Comparison of ENCODE assay signal across 23 cellular contexts in the genomic region with DNA sequence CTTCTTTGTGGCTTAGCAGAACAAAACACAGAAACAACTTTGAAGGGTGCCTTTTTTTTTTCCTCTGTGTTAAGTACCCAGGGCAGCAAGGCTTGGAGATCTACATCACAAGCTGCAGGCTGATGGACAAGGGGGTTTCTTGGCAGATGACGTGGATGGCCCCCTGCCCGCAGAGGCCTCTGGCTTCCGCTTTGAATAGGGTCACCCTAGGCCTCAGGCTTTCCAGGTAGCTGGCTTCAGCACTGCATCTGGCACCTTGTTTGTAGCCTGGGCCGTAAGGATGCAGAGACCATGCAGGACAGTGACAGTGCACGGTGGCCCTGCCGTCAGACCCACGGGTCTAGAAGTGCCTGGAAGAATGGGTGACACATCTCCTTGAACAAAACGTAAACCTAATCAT.
DNase-seq lines count a peak whose midpoint lies in the region; ATAC-seq and TF ChIP-seq lines count a peak whose summit lies in the region.
"Had no signal": no experiment of that assay in that cellular context is flagged by ENCODE, and none has a peak within 500 bp of the region (broad histone marks: within the 10 kb centered on the region; RNA-seq: fewer than 3 reads in every experiment).

No MANE protein-coding gene starts in this region.

- no peak overlapping the region for H3K27ac ChIP-seq in GM23338 (ENCODE audit: low read depth)
- H3K27ac ChIP-seq in coronary artery: no peak overlapping the region
- H3K27ac ChIP-seq in neuronal stem cell (replicated peaks; ENCODE audit: low read length): no peak overlapping the region
- H3K27ac ChIP-seq: 22Rv1; A549; BLaER1 treated with 17β-estradiol and CSF1 and Interleukin-3, amounts not matched to agents 10 nM and 100 nM; C4-2B had no signal

- H3K18ac ChIP-seq in neuronal stem cell (ENCODE audit: low read length): peak overlapping the region; percentile 0

- peak overlapping the region; percentile 52; the same call in 1 of the 2 replicates for H2AFZ ChIP-seq in GM23338
- H2AFZ ChIP-seq in neuronal stem cell (ENCODE audit: low read length): no peak overlapping the region

- H3K9me2 ChIP-seq in GM23338 (ENCODE audit: insufficient read depth): 0 out of 2 replicates have a peak, but pooled peaks cover 3% of the 10 kb centered on the region

- H3K27me3 Mint-ChIP-seq in GM23338 (ENCODE audit: insufficient read depth, low read depth, poor library complexity): peaks cover 2% of the 10 kb centered on the region
- H3K27me3 Mint-ChIP-seq in nephron (ENCODE audit: low read depth): peaks cover 8% of the 10 kb centered on the region
- H3K27me3 Mint-ChIP-seq: B cell; CD4-positive, alpha-beta T cell had no signal

- no peak overlapping the region for H3K4ac ChIP-seq in neuronal stem cell (ENCODE audit: low read length)

- no peak for ATAC-seq in GM23338
- ATAC-seq in GM18867 (IDR thresholded peaks at IDR 0.05; ENCODE audit: unreplicated experiment): no peak
- ATAC-seq: A549; CD8-positive, alpha-beta T cell had no signal

- H3K9ac ChIP-seq in neuronal stem cell (ENCODE audit: low read depth, low read length, poor library complexity): no peak overlapping the region
- H3K9ac ChIP-seq: BLaER1 treated with 17β-estradiol and CSF1 and Interleukin-3, amounts not matched to agents 10 nM and 100 nM had no signal

- H3F3A ChIP-seq in GM23338 (replicated peaks; ENCODE audit: low read depth): no peaks in the 10 kb centered on the region

- H4K20me1 ChIP-seq in GM23338 (replicated peaks; ENCODE audit: insufficient read depth): no peaks in the 10 kb centered on the region
- H4K20me1 ChIP-seq: BLaER1 treated with 17β-estradiol and CSF1 and Interleukin-3, amounts not matched to agents 10 nM and 100 nM had no signal

- no peak overlapping the region for H2BK15ac ChIP-seq in neuronal stem cell (ENCODE audit: low read length)

- H3K14ac ChIP-seq in neuronal stem cell (ENCODE audit: low read length): no peak overlapping the region

- no peaks in the 10 kb centered on the region for H3K36me3 Mint-ChIP-seq in GM23338 (ENCODE audit: low read depth)
- H3K36me3 Mint-ChIP-seq in nephron (ENCODE audit: low read depth): no peaks in the 10 kb centered on the region
- H3K36me3 Mint-ChIP-seq: CD8-positive, alpha-beta T cell had no signal

- H3K4me3 ChIP-seq in GM23338: no peak overlapping the region
- H3K4me3 ChIP-seq in coronary artery: no peak overlapping the region
- H3K4me3 ChIP-seq in neuronal stem cell (ENCODE audit: low read length in 2 of 2): no peak overlapping the region
- H3K4me3 ChIP-seq: A549; BLaER1 treated with 17β-estradiol and CSF1 and Interleukin-3, amounts not matched to agents 10 nM and 100 nM had no signal

- H3K9me3 ChIP-seq in neuronal stem cell (replicated peaks in 1 of 2; ENCODE audit: control insufficient read depth in 2 of 2, insufficient read depth in 1 of 2, low read depth in 1 of 2, low read length in 2 of 2): no peaks in the 10 kb centered on the region
- H3K9me3 ChIP-seq: A549; BLaER1 treated with 17β-estradiol and CSF1 and Interleukin-3, amounts not matched to agents 10 nM and 100 nM; Caco-2 had no signal

- no peak for TF ChIP-seq CTCF in GM23338 (conservative IDR thresholded peaks at IDR 0.05; ENCODE audit: low read depth in 2 of 2)
- TF ChIP-seq CTCF in coronary artery (IDR thresholded peaks at IDR 0.05): no peak
- TF ChIP-seq CTCF in nephron (IDR thresholded peaks at IDR 0.05; ENCODE audit: unreplicated experiment in 3 of 3): no peak

- H3K4me1 ChIP-seq in GM23338 (ENCODE audit: insufficient read depth) (peaks cover 8% of the 10 kb centered on the region), neuronal stem cell (ENCODE audit: control insufficient read depth in 2 of 2, insufficient read depth in 1 of 2, low read depth in 1 of 2, low read length in 2 of 2) (peaks cover 0 to 5% of the 10 kb centered on the region in 2 donors)
- H3K4me1 ChIP-seq: A549, Caco-2 had no signal

- H3K4me2 ChIP-seq in GM23338: no peak overlapping the region
- H3K4me2 ChIP-seq in neuronal stem cell (ENCODE audit: insufficient read depth, low read length, poor library complexity, severe bottlenecking): no peak overlapping the region
- H3K4me2 ChIP-seq: A549; BLaER1 treated with 17β-estradiol and CSF1 and Interleukin-3, amounts not matched to agents 10 nM and 100 nM had no signal

- WGBS in neuronal stem cell (ENCODE audit: extremely low coverage in 2 of 2, insufficient read length in 2 of 2, insufficient replicate concordance in 1 of 2), 2 donors: no CpG with 5 or more reads among the region's 8 CpGs

- H3K4me3 Mint-ChIP-seq in GM23338: no peak overlapping the region
- no peak overlapping the region for H3K4me3 Mint-ChIP-seq in nephron
- H3K4me3 Mint-ChIP-seq: B cell; CD4-positive, alpha-beta T cell; CD8-positive, alpha-beta T cell had no signal

- H3K23ac ChIP-seq in neuronal stem cell (ENCODE audit: low read depth, low read length, poor library complexity): no peak overlapping the region

- no peak overlapping the region for H2BK12ac ChIP-seq in neuronal stem cell (ENCODE audit: low read length)

- H3K27me3 ChIP-seq in GM23338 (ENCODE audit: insufficient read depth) (no peaks in the 10 kb centered on the region), neuronal stem cell (ENCODE audit: control insufficient read depth in 3 of 3, insufficient read depth in 3 of 3, low read depth in 1 of 3, low read length in 3 of 3) (no peaks in the 10 kb centered on the region)
- H3K27me3 ChIP-seq: BLaER1 treated with 17β-estradiol and CSF1 and Interleukin-3, amounts not matched to agents 10 nM and 100 nM had no signal

- no peak overlapping the region for H2AK5ac ChIP-seq in neuronal stem cell (ENCODE audit: low read depth, low read length)

- H4K8ac ChIP-seq in neuronal stem cell (ENCODE audit: low read depth, low read length): no peak overlapping the region

- H4K91ac ChIP-seq in neuronal stem cell (ENCODE audit: low read depth, low read length, poor library complexity): no peak overlapping the region

- no peaks in the 10 kb centered on the region for H3K36me3 ChIP-seq in GM23338 (ENCODE audit: insufficient read depth)
- no peaks in the 10 kb centered on the region for H3K36me3 ChIP-seq in neuronal stem cell (replicated peaks in 1 of 2; ENCODE audit: control insufficient read depth in 2 of 2, insufficient read depth in 2 of 2, low read length in 2 of 2)
- H3K36me3 ChIP-seq: BLaER1 treated with 17β-estradiol and CSF1 and Interleukin-3, amounts not matched to agents 10 nM and 100 nM had no signal

- H3K79me1 ChIP-seq in neuronal stem cell (ENCODE audit: low read depth, low read length): no peaks in the 10 kb centered on the region

- no peak overlapping the region for H2BK5ac ChIP-seq in neuronal stem cell (ENCODE audit: low read length)

- no peak overlapping the region for H2BK120ac ChIP-seq in neuronal stem cell (ENCODE audit: low read depth, low read length)

- DNase-seq in GM23338 (ENCODE audit: low spot score) (no peak), coronary artery (ENCODE audit: low spot score) (peak; percentile 54), neuronal stem cell (ENCODE audit: low spot score) (no peak), MV-4-11 (lab: John Stamatoyannopoulos, UW) (no peak), DMS153 (lab: John Stamatoyannopoulos, UW) (no peak), head of caudate nucleus (no peak)
- DNase-seq: AML-193; Caco-2; Calu3; CD4-positive, alpha-beta T cell; CD8-positive, alpha-beta T cell; DMS53; DMS79; DND-41; EL; GDM1 had no signal

- H3K27ac Mint-ChIP-seq in GM23338 (no peak overlapping the region), nephron (peak overlapping the region in 2 of 3 experiments; percentile 42 to 51)
- H3K27ac Mint-ChIP-seq: B cell; CD4-positive, alpha-beta T cell; CD8-positive, alpha-beta T cell had no signal

- no peaks in the 10 kb centered on the region for H3K9me3 Mint-ChIP-seq in GM23338
- no peaks in the 10 kb centered on the region for H3K9me3 Mint-ChIP-seq in nephron
- H3K9me3 Mint-ChIP-seq: CD4-positive, alpha-beta T cell; CD8-positive, alpha-beta T cell had no signal

- H3K4me1 Mint-ChIP-seq in GM23338 (peaks cover 31% of the 10 kb centered on the region), nephron (peaks cover 24% of the 10 kb centered on the region)
- H3K4me1 Mint-ChIP-seq: B cell had no signal

- no peaks in the 10 kb centered on the region for H3K79me2 ChIP-seq in GM23338 (replicated peaks; ENCODE audit: insufficient read depth)

- intact Hi-C loops in head of caudate nucleus (cut with DNase I): no loop called here

TF ChIP-seq in GM23338, 12 proteins besides CTCF, POLR2A, EP300 and RAD21 (continues in another document):
- no peak for TF ChIP-seq ZNF114 (CRISPR knock-in tag; IDR thresholded peaks at IDR 0.05)
- TF ChIP-seq, protein P1, sequence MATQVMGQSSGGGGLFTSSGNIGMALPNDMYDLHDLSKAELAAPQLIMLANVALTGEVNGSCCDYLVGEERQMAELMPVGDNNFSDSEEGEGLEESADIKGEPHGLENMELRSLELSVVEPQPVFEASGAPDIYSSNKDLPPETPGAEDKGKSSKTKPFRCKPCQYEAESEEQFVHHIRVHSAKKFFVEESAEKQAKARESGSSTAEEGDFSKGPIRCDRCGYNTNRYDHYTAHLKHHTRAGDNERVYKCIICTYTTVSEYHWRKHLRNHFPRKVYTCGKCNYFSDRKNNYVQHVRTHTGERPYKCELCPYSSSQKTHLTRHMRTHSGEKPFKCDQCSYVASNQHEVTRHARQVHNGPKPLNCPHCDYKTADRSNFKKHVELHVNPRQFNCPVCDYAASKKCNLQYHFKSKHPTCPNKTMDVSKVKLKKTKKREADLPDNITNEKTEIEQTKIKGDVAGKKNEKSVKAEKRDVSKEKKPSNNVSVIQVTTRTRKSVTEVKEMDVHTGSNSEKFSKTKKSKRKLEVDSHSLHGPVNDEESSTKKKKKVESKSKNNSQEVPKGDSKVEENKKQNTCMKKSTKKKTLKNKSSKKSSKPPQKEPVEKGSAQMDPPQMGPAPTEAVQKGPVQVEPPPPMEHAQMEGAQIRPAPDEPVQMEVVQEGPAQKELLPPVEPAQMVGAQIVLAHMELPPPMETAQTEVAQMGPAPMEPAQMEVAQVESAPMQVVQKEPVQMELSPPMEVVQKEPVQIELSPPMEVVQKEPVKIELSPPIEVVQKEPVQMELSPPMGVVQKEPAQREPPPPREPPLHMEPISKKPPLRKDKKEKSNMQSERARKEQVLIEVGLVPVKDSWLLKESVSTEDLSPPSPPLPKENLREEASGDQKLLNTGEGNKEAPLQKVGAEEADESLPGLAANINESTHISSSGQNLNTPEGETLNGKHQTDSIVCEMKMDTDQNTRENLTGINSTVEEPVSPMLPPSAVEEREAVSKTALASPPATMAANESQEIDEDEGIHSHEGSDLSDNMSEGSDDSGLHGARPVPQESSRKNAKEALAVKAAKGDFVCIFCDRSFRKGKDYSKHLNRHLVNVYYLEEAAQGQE (IDR thresholded peaks at IDR 0.05; ENCODE audit: unreplicated experiment): no peak
- TF ChIP-seq ZNF331 (CRISPR knock-in tag; IDR thresholded peaks at IDR 0.05; ENCODE audit: low read depth): no peak
- TF ChIP-seq JUNB (IDR thresholded peaks at IDR 0.05; ENCODE audit: unreplicated experiment): no peak
- TF ChIP-seq EZH2phosphoT487 (IDR thresholded peaks at IDR 0.05; ENCODE audit: unreplicated experiment): no peak
